ENCODE assay signal across 34 cellular contexts in genomic region chr5:166561759-166562158, GRCh38.
"Had no signal": no experiment of that assay in that cellular context is flagged by ENCODE, and none has a peak within 500 bp of the region (broad histone marks: within the 10 kb centered on the region; RNA-seq: fewer than 3 reads in every experiment).

No MANE protein-coding gene starts in this region.

- H3K4me1 Mint-ChIP-seq: activated CD4-positive, alpha-beta T cell treated with anti-CD3 and anti-CD28 coated beads, Interleukin-2, amount 10 ng/mL, durations not matched to agents 24 days and 14 days; activated naive CD8-positive, alpha-beta T cell treated with anti-CD3 and anti-CD28 coated beads for 36 hours; nephron progenitor cell; stimulated activated naive B cell treated with anti-CD40 and anti-IgM and Interleukin-4, amounts not matched to agents 10 μg/mL and 1 μg/mL and 100 μg/mL, for 72 hours had no signal

- DNase-seq: activated CD4-positive, alpha-beta memory T cell treated with anti-CD3 and anti-CD28 coated beads for 36 hours; activated CD4-positive, alpha-beta T cell treated with anti-CD3 and anti-CD28 coated beads, Interleukin-2, amount 10 ng/mL, durations not matched to agents 24 days and 14 days; activated CD4-positive, CD25-positive, alpha-beta regulatory T cell treated with anti-CD3 and anti-CD28 coated beads, Interleukin-2, amount 50 U/mL, for 72 hours; activated CD8-positive, alpha-beta memory T cell treated with anti-CD3 and anti-CD28 coated beads, Interleukin-2, amount 50 U/mL, for 4 hours; activated effector memory CD4-positive, alpha-beta T cell treated with anti-CD3 and anti-CD28 coated beads, Interleukin-2, amount 50 U/mL, for 16 hours; activated naive CD4-positive, alpha-beta T cell treated with anti-CD3 and anti-CD28 coated beads for 36 hours; activated naive CD8-positive, alpha-beta T cell treated with anti-CD3 and anti-CD28 coated beads for 36 hours; activated T-cell treated with anti-CD3 and anti-CD28 coated beads, Interleukin-2, amount 50 U/mL, for 1 hour; adrenal gland; central memory CD4-positive, alpha-beta T cell; endodermal cell; left ventricle myocardium superior; mammary epithelial cell; nephron progenitor cell; ovary; sigmoid colon; stimulated activated CD4-positive, alpha-beta T cell treated with anti-CD3 and anti-CD28 coated beads, Interleukin-1b, Interleukin-23, amount 100 ng/mL, for 48 hours; stimulated activated CD4-positive, alpha-beta T cell treated with anti-CD3 and anti-CD28 coated beads, Interleukin-4, amount 100 ng/mL, for 4 hours; stimulated activated CD8-positive, alpha-beta memory T cell treated with anti-CD3 and anti-CD28 coated beads, Interleukin-4, amount 100 ng/mL, for 48 hours; stimulated activated naive B cell treated with anti-CD40 and anti-IgM and Interleukin-4, amounts not matched to agents 10 μg/mL and 1 μg/mL and 100 μg/mL, for 72 hours; stomach; T-helper 2 cell; thyroid gland; upper lobe of left lung had no signal

- H3K9me3 ChIP-seq: adrenal gland, neutrophil, ovary, thyroid gland, vagina had no signal

- FAIRE-seq: islet of Langerhans had no signal

- H3K27ac ChIP-seq: adrenal gland, ascending aorta, neutrophil, ovary, sigmoid colon, stomach, thyroid gland, upper lobe of left lung, vagina had no signal

- H3K36me3 ChIP-seq: adrenal gland, ascending aorta, neutrophil, ovary, sigmoid colon, stomach, thyroid gland, upper lobe of left lung, vagina had no signal

- ATAC-seq: esophagus mucosa; left ventricle myocardium superior; stimulated activated naive B cell treated with anti-CD40 and anti-IgM and Interleukin-4, amounts not matched to agents 10 μg/mL and 1 μg/mL and 100 μg/mL, for 72 hours had no signal

- H3K4me2 ChIP-seq: smooth muscle cell had no signal

- H3K4me1 ChIP-seq: adrenal gland, ascending aorta, sigmoid colon, stomach, thyroid gland, upper lobe of left lung, vagina had no signal

- H3K27ac Mint-ChIP-seq: activated CD4-positive, alpha-beta memory T cell treated with anti-CD3 and anti-CD28 coated beads for 36 hours; activated CD4-positive, alpha-beta T cell treated with anti-CD3 and anti-CD28 coated beads, Interleukin-2, amount 10 ng/mL, durations not matched to agents 24 days and 14 days; activated naive CD4-positive, alpha-beta T cell treated with anti-CD3 and anti-CD28 coated beads for 36 hours; activated naive CD8-positive, alpha-beta T cell treated with anti-CD3 and anti-CD28 coated beads for 36 hours; activated T-helper 1 cell treated with anti-CD3 and anti-CD28 coated beads, Interleukin-12 subunit alpha, Interleukin-12 subunit beta, Interleukin-2, Interleukin-4 antibody, amounts not matched to agents 30 ng/mL and 10 ng/mL and 1 ng/mL, durations not matched to agents 14 hours and 24 hours and 36 hours; brain; dendritic cell treated with granulocyte-macrophage colony-stimulating factor and Interleukin-4, amounts not matched to agents 40 ng/mL and 50 ng/mL, for 4 days; endodermal cell; nephron progenitor cell; progenitor cell of endocrine pancreas; stimulated activated naive B cell treated with anti-CD40 and anti-IgM and Interleukin-4, amounts not matched to agents 10 μg/mL and 1 μg/mL and 100 μg/mL, for 72 hours had no signal

- H3K27me3 Mint-ChIP-seq: activated CD4-positive, alpha-beta memory T cell treated with anti-CD3 and anti-CD28 coated beads for 36 hours; activated CD4-positive, alpha-beta T cell treated with anti-CD3 and anti-CD28 coated beads, Interleukin-2, amount 10 ng/mL, durations not matched to agents 24 days and 14 days; activated naive CD8-positive, alpha-beta T cell treated with anti-CD3 and anti-CD28 coated beads for 36 hours; dendritic cell treated with granulocyte-macrophage colony-stimulating factor and Interleukin-4, amounts not matched to agents 40 ng/mL and 50 ng/mL, for 4 days; progenitor cell of endocrine pancreas; stimulated activated naive B cell treated with anti-CD40 and anti-IgM and Interleukin-4, amounts not matched to agents 10 μg/mL and 1 μg/mL and 100 μg/mL, for 72 hours had no signal

- H3K36me3 Mint-ChIP-seq: activated CD4-positive, alpha-beta memory T cell treated with anti-CD3 and anti-CD28 coated beads for 36 hours; activated naive CD8-positive, alpha-beta T cell treated with anti-CD3 and anti-CD28 coated beads for 36 hours; stimulated activated naive B cell treated with anti-CD40 and anti-IgM and Interleukin-4, amounts not matched to agents 10 μg/mL and 1 μg/mL and 100 μg/mL, for 72 hours had no signal

- H3K4me3 Mint-ChIP-seq: activated CD4-positive, alpha-beta memory T cell treated with anti-CD3 and anti-CD28 coated beads for 36 hours; activated CD4-positive, alpha-beta T cell treated with anti-CD3 and anti-CD28 coated beads, Interleukin-2, amount 10 ng/mL, durations not matched to agents 24 days and 14 days; activated naive CD4-positive, alpha-beta T cell treated with anti-CD3 and anti-CD28 coated beads for 36 hours; activated naive CD8-positive, alpha-beta T cell treated with anti-CD3 and anti-CD28 coated beads for 36 hours; activated T-helper 1 cell treated with anti-CD3 and anti-CD28 coated beads, Interleukin-12 subunit alpha, Interleukin-12 subunit beta, Interleukin-2, Interleukin-4 antibody, amounts not matched to agents 30 ng/mL and 10 ng/mL and 1 ng/mL, durations not matched to agents 14 hours and 24 hours and 36 hours; brain; dendritic cell treated with granulocyte-macrophage colony-stimulating factor and Interleukin-4, amounts not matched to agents 40 ng/mL and 50 ng/mL, for 4 days; endodermal cell; nephron progenitor cell; stimulated activated naive B cell treated with anti-CD40 and anti-IgM and Interleukin-4, amounts not matched to agents 10 μg/mL and 1 μg/mL and 100 μg/mL, for 72 hours had no signal

- H3K9me3 Mint-ChIP-seq: activated CD4-positive, alpha-beta T cell treated with anti-CD3 and anti-CD28 coated beads, Interleukin-2, amount 10 ng/mL, durations not matched to agents 24 days and 14 days had no signal

- H3K4me3 ChIP-seq: adrenal gland, ascending aorta, ovary, sigmoid colon, smooth muscle cell, stomach, thyroid gland, upper lobe of left lung, vagina had no signal

- H3K27me3 ChIP-seq: adrenal gland, ascending aorta, neutrophil, ovary, sigmoid colon, stomach, thyroid gland, upper lobe of left lung, vagina had no signal
